Comparison of ENCODE assay signal across 13 cellular contexts in genomic region chr12:122721057-122721545, GRCh38. TPM values are rescaled to one million over a fixed set of nuclear protein-coding genes. Genes with fewer than 3 reads are reported as not detected.
DNase-seq lines count a peak whose midpoint lies in the region; ATAC-seq, FAIRE-seq and TF ChIP-seq lines count a peak whose summit lies in the region.
"Had no signal": no experiment of that assay in that cellular context is flagged by ENCODE, and none has a peak within 500 bp of the region (broad histone marks: within the 10 kb centered on the region; RNA-seq: fewer than 3 reads in every experiment).

No MANE protein-coding gene starts in this region.

- H3K4me3 ChIP-seq in GM12864 (ENCODE audit: low read depth, low read length) (no peak overlapping the region), endothelial cell of umbilical vein (replicated peaks in 1 of 3; ENCODE audit: insufficient read depth in 1 of 3, low read depth in 1 of 3, low read length in 3 of 3) (no peak overlapping the region)

- no TSS peak for BruUV-seq in endothelial cell of umbilical vein (replicated peaks; lab: Mats Ljungman, UMichigan)

- intact Hi-C loops in endothelial cell of umbilical vein (cut with micrococcal nuclease), result no loop called here

- FAIRE-seq in endothelial cell of umbilical vein (lab: Jason Lieb, UNC), result peak; percentile 21

- H3K4me2 ChIP-seq in endothelial cell of umbilical vein (ENCODE audit: insufficient read depth, low read length), result peak overlapping the region; percentile 52

- H3K27me3 ChIP-seq in endothelial cell of umbilical vein (ENCODE audit: control insufficient read depth in 2 of 2, insufficient read depth in 2 of 2, low read length in 2 of 2), result peaks cover 0 to under 1% of the 10 kb centered on the region in 2 experiments

- no peaks in the 10 kb centered on the region for H3K79me2 ChIP-seq in endothelial cell of umbilical vein (ENCODE audit: control insufficient read depth, insufficient read depth, low read length)

- H2AFZ ChIP-seq in endothelial cell of umbilical vein (ENCODE audit: low read depth, low read length), result peak overlapping the region; percentile 51

- no peaks in the 10 kb centered on the region for H4K20me1 ChIP-seq in endothelial cell of umbilical vein (replicated peaks; ENCODE audit: control insufficient read depth, extremely low read depth, insufficient read depth, low read length)

- H3K9ac ChIP-seq in endothelial cell of umbilical vein (replicated peaks; ENCODE audit: extremely low read depth, insufficient read depth, low read length), result no peak overlapping the region

- ATAC-seq in GM18517 (IDR thresholded peaks at IDR 0.05; ENCODE audit: unreplicated experiment) (no peak), GM21528 (IDR thresholded peaks at IDR 0.05; ENCODE audit: low FRiP score, unreplicated experiment) (no peak)
- ATAC-seq: PC-3 had no signal

- H3K9me3 ChIP-seq in endothelial cell of umbilical vein (replicated peaks; ENCODE audit: control insufficient read depth, insufficient read depth, low read length), result no peaks in the 10 kb centered on the region

- H3K9me1 ChIP-seq in endothelial cell of umbilical vein (replicated peaks; ENCODE audit: control insufficient read depth, extremely low read depth, insufficient read depth, low read length), result no peaks in the 10 kb centered on the region

- dilution Hi-C loops in endothelial cell of umbilical vein (cut with MboI; ENCODE audit: extremely low pct_ligation_motif_present, low sequenced_read_pairs), result no loop called here

- no peak for TF ChIP-seq POLR2A in endothelial cell of umbilical vein (IDR thresholded peaks at IDR 0.05; ENCODE audit: low read depth, low read length)

- H3K4me1 ChIP-seq in endothelial cell of umbilical vein (ENCODE audit: control insufficient read depth, extremely low read depth, insufficient read depth, low read length), result peaks cover 16% of the 10 kb centered on the region

- peak overlapping the region; percentile 98 for H3K27ac ChIP-seq in RWPE1
- H3K27ac ChIP-seq in endothelial cell of umbilical vein (ENCODE audit: insufficient read depth, low read depth, low read length), result peak overlapping the region; percentile 55

- no peak for TF ChIP-seq CTCF in GM12864 (IDR thresholded peaks at IDR 0.05; ENCODE audit: low read depth, low read length, missing control alignments)
- TF ChIP-seq CTCF in RWPE1 (conservative IDR thresholded peaks at IDR 0.05; ENCODE audit: low read depth), result no peak
- TF ChIP-seq CTCF in endothelial cell of umbilical vein (IDR thresholded peaks at IDR 0.05; ENCODE audit: extremely low read depth in 1 of 2, insufficient read depth in 1 of 2, low read depth in 1 of 2, low read length in 2 of 2), result no peak

- CTCF ChIA-PET in RWPE1 (lab: Yijun Ruan, JAX), result no interaction called here
- CTCF ChIA-PET in endothelial cell of umbilical vein (lab: Charles Lee), result interaction anchor here (1.1 to 1.2 kb wide), 2 partner anchors 10 to 83 kb away, joined by 3 read pairs; partner anchors contain the start of gene HCAR1

- H3K36me3 ChIP-seq in endothelial cell of umbilical vein (ENCODE audit: control insufficient read depth in 2 of 2, extremely low read depth in 1 of 2, insufficient read depth in 2 of 2, low read length in 2 of 2), result no peaks in the 10 kb centered on the region

- DNase-seq in GM12864 (ENCODE audit: low read depth) (peak; percentile 44), RWPE1 (ENCODE audit: low spot score) (peak; percentile 79), endothelial cell of umbilical vein (ENCODE audit: low read depth, low spot score) (peak; percentile 47), renal cortical epithelial cell (ENCODE audit: low read depth) (peak; percentile 39), NCI-H2029 (lab: John Stamatoyannopoulos, UW) (no peak), LoVo (ENCODE audit: low spot score) (no peak)
- DNase-seq: left cardiac atrium; nucleus accumbens; stimulated activated naive CD4-positive, alpha-beta T cell; T-helper 9 cell had no signal

- POLR2A ChIA-PET in RWPE1 (lab: Yijun Ruan, JAX; ENCODE audit: low non-redundant PET) (interaction anchor here (0.6 kb wide), 1 partner anchor 32 kb away, joined by 4 read pairs; no protein-coding TSS in a partner anchor), endothelial cell of umbilical vein (lab: Charles Lee) (no interaction called here)

TF ChIP-seq in endothelial cell of umbilical vein, 7 proteins besides CTCF, POLR2A, EP300 and RAD21:
- TF ChIP-seq POLR2AphosphoS5 (IDR thresholded peaks at IDR 0.05; ENCODE audit: insufficient read depth, low read depth, low read length), result peak; percentile 17
- peak; percentile 21 for TF ChIP-seq FOS (IDR thresholded peaks at IDR 0.05; ENCODE audit: borderline replicate concordance, insufficient read depth, low read length)
- TF ChIP-seq MYC (IDR thresholded peaks at IDR 0.05; ENCODE audit: low read depth, low read length), result no peak
- TF ChIP-seq EZH2 (IDR thresholded peaks at IDR 0.05; ENCODE audit: borderline replicate concordance, low read depth, low read length, severe bottlenecking), result no peak
- no peak for TF ChIP-seq GATA2 (IDR thresholded peaks at IDR 0.05; ENCODE audit: insufficient read depth, insufficient read length, low read depth, low read length)
- TF ChIP-seq MAX (IDR thresholded peaks at IDR 0.05; ENCODE audit: insufficient read depth, insufficient read length), result no peak
- TF ChIP-seq JUN (IDR thresholded peaks at IDR 0.05; ENCODE audit: borderline replicate concordance, insufficient read depth, insufficient read length, low read depth), result no peak

RNA-seq across cellular contexts. Expression of gene HCAR3, which starts 4.5 kb away (rescaled TPM):
- not detected in 2 replicates for total RNA-seq in endothelial cell of umbilical vein
- 0.05 and 0.06 TPM in 2 replicates for polyA plus RNA-seq in endothelial cell of umbilical vein
- 0.03 TPM in 1 of 2 replicates, not detected in the other for polyA plus RNA-seq in endothelial cell of umbilical vein (2011; cell fraction: cytosol; rRNA removed)
- not detected in 2 replicates for polyA plus RNA-seq in endothelial cell of umbilical vein (2011; cell fraction: nucleus; rRNA removed)
- not detected in 2 replicates for polyA plus RNA-seq in endothelial cell of umbilical vein (2012)
- polyA minus RNA-seq in endothelial cell of umbilical vein, result 0.19 TPM in 1 of 2 replicates, not detected in the other
- polyA minus RNA-seq in endothelial cell of umbilical vein (2011; cell fraction: cytosol; rRNA and poly(A)+ RNA removed), result not detected
- polyA minus RNA-seq in endothelial cell of umbilical vein (2011; cell fraction: nucleus; rRNA and poly(A)+ RNA removed), result 0.19 TPM in 1 of 2 replicates, not detected in the other
- total RNA-seq in renal cortical epithelial cell, result not detected in 2 replicates
- total RNA-seq: PC-3 had no signal

RNA-seq across cellular contexts. Expression of gene HCAR1, which starts 9.5 kb away (rescaled TPM):
- total RNA-seq in endothelial cell of umbilical vein (not detected in 2 replicates), renal cortical epithelial cell (0.60 and 0.87 TPM in 2 replicates)
- polyA plus RNA-seq in endothelial cell of umbilical vein, result 0.02 and 0.04 TPM in 2 replicates
- polyA plus RNA-seq in endothelial cell of umbilical vein (2011; cell fraction: cytosol; rRNA removed), result 0.01 TPM in 2 replicates
- not detected in 2 replicates for polyA plus RNA-seq in endothelial cell of umbilical vein (2011; cell fraction: nucleus; rRNA removed)
- not detected in 2 replicates for polyA plus RNA-seq in endothelial cell of umbilical vein (2012)
- polyA minus RNA-seq in endothelial cell of umbilical vein, result 0.10 TPM in 1 of 2 replicates, not detected in the other
- polyA minus RNA-seq in endothelial cell of umbilical vein (2011; cell fraction: cytosol; rRNA and poly(A)+ RNA removed), result not detected
- polyA minus RNA-seq in endothelial cell of umbilical vein (2011; cell fraction: nucleus; rRNA and poly(A)+ RNA removed), result not detected in 2 replicates

RNA-seq across cellular contexts. Expression of gene HCAR2, which starts 17.9 kb away (rescaled TPM):
- total RNA-seq in endothelial cell of umbilical vein, result not detected in 2 replicates
- polyA plus RNA-seq in endothelial cell of umbilical vein, result not detected in 2 replicates
- polyA plus RNA-seq in endothelial cell of umbilical vein (2011; cell fraction: cytosol; rRNA removed), result not detected in 2 replicates
- not detected in 2 replicates for polyA plus RNA-seq in endothelial cell of umbilical vein (2011; cell fraction: nucleus; rRNA removed)
- not detected in 2 replicates for polyA plus RNA-seq in endothelial cell of umbilical vein (2012)
- not detected in 2 replicates for polyA minus RNA-seq in endothelial cell of umbilical vein
- polyA minus RNA-seq in endothelial cell of umbilical vein (2011; cell fraction: cytosol; rRNA and poly(A)+ RNA removed), result not detected
- polyA minus RNA-seq in endothelial cell of umbilical vein (2011; cell fraction: nucleus; rRNA and poly(A)+ RNA removed), result not detected in 2 replicates
- total RNA-seq in renal cortical epithelial cell, result under 0.01 TPM in 1 of 2 replicates, not detected in the other
- total RNA-seq: PC-3 had no signal

RNA-seq across cellular contexts. Expression of gene DENR, which starts 31.5 kb away (rescaled TPM):
- 66.5 and 70.3 TPM in 2 replicates for total RNA-seq in endothelial cell of umbilical vein
- 20.3 and 25.8 TPM in 2 replicates for polyA plus RNA-seq in endothelial cell of umbilical vein
- 25.4 and 27.2 TPM in 2 replicates for polyA plus RNA-seq in endothelial cell of umbilical vein (2011; cell fraction: cytosol; rRNA removed)
- polyA plus RNA-seq in endothelial cell of umbilical vein (2011; cell fraction: nucleus; rRNA removed), result 19.6 and 28.4 TPM in 2 replicates
- 47.4 and 66.3 TPM in 2 replicates for polyA plus RNA-seq in endothelial cell of umbilical vein (2012)
- 19.9 and 25.6 TPM in 2 replicates for polyA minus RNA-seq in endothelial cell of umbilical vein
- polyA minus RNA-seq in endothelial cell of umbilical vein (2011; cell fraction: cytosol; rRNA and poly(A)+ RNA removed), result 16.8 TPM
- 13.8 and 16.6 TPM in 2 replicates for polyA minus RNA-seq in endothelial cell of umbilical vein (2011; cell fraction: nucleus; rRNA and poly(A)+ RNA removed)
- 46.7 and 64.9 TPM in 2 replicates for total RNA-seq in renal cortical epithelial cell

RNA-seq across cellular contexts. Expression of gene CCDC62, which starts 53.3 kb away (rescaled TPM):
- 0.32 and 0.40 TPM in 2 replicates for total RNA-seq in endothelial cell of umbilical vein
- 0.05 and 0.14 TPM in 2 replicates for polyA plus RNA-seq in endothelial cell of umbilical vein
- 0.12 and 0.17 TPM in 2 replicates for polyA plus RNA-seq in endothelial cell of umbilical vein (2011; cell fraction: cytosol; rRNA removed)
- polyA plus RNA-seq in endothelial cell of umbilical vein (2011; cell fraction: nucleus; rRNA removed), result 0.47 and 0.78 TPM in 2 replicates
- 0.24 and 0.31 TPM in 2 replicates for polyA plus RNA-seq in endothelial cell of umbilical vein (2012)
- polyA minus RNA-seq in endothelial cell of umbilical vein, result 0.11 TPM in 1 of 2 replicates, not detected in the other
- 1.1 TPM for polyA minus RNA-seq in endothelial cell of umbilical vein (2011; cell fraction: cytosol; rRNA and poly(A)+ RNA removed)
- polyA minus RNA-seq in endothelial cell of umbilical vein (2011; cell fraction: nucleus; rRNA and poly(A)+ RNA removed), result 0.48 and 0.58 TPM in 2 replicates
- total RNA-seq in renal cortical epithelial cell, result 0.65 and 1.2 TPM in 2 replicates

Comparison
In these comparisons a context has a peak if more than half of its experiments do, and no peak if none do; other contexts are left out.
1. DNase-seq: peak in GM12864 (single experiment), RWPE1 (single experiment), endothelial cell of umbilical vein (single experiment) and renal cortical epithelial cell (single experiment); none in NCI-H2029 (single experiment) and LoVo (single experiment).